2 cellular contexts compared by ENCODE assay signal in the genomic region with DNA sequence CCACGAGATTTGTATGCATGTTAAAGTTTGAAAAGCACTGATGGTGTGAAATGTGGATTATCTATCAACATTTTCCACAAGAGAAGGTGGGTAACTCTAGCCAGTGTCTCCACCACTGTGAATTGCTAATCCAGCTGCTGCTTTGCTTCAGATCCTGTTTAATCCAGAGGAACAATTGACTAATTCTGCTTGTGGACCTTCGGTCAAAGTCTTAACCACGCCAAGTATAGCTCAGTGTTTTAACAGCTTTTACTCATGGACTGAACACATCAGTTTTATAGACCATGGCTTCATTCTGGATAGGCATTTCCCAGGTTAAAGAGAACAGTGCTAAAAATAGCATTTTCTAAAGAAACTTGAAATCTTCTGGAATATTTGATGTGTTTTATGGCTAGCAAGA.
TF ChIP-seq lines count a peak whose summit lies in the region.

No MANE protein-coding gene starts in this region.

TF ChIP-seq in SK-N-SH, 30 proteins besides CTCF, POLR2A, EP300 and RAD21 (continued from another document):
- TF ChIP-seq, protein P1, sequence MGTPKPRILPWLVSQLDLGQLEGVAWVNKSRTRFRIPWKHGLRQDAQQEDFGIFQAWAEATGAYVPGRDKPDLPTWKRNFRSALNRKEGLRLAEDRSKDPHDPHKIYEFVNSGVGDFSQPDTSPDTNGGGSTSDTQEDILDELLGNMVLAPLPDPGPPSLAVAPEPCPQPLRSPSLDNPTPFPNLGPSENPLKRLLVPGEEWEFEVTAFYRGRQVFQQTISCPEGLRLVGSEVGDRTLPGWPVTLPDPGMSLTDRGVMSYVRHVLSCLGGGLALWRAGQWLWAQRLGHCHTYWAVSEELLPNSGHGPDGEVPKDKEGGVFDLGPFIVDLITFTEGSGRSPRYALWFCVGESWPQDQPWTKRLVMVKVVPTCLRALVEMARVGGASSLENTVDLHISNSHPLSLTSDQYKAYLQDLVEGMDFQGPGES (IDR thresholded peaks at IDR 0.05; ENCODE audit: low read depth, low read length) = no peak

TF ChIP-seq in SK-N-SH treated with all-trans-retinoic acid at 6 μM for 48 hours, 23 proteins besides CTCF, POLR2A, EP300 and RAD21 (continued from another document):
- TF ChIP-seq, protein P2, sequence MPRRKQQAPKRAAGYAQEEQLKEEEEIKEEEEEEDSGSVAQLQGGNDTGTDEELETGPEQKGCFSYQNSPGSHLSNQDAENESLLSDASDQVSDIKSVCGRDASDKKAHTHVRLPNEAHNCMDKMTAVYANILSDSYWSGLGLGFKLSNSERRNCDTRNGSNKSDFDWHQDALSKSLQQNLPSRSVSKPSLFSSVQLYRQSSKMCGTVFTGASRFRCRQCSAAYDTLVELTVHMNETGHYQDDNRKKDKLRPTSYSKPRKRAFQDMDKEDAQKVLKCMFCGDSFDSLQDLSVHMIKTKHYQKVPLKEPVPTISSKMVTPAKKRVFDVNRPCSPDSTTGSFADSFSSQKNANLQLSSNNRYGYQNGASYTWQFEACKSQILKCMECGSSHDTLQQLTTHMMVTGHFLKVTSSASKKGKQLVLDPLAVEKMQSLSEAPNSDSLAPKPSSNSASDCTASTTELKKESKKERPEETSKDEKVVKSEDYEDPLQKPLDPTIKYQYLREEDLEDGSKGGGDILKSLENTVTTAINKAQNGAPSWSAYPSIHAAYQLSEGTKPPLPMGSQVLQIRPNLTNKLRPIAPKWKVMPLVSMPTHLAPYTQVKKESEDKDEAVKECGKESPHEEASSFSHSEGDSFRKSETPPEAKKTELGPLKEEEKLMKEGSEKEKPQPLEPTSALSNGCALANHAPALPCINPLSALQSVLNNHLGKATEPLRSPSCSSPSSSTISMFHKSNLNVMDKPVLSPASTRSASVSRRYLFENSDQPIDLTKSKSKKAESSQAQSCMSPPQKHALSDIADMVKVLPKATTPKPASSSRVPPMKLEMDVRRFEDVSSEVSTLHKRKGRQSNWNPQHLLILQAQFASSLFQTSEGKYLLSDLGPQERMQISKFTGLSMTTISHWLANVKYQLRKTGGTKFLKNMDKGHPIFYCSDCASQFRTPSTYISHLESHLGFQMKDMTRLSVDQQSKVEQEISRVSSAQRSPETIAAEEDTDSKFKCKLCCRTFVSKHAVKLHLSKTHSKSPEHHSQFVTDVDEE (CRISPR knock-in tag; IDR thresholded peaks at IDR 0.05) = no peak
- TF ChIP-seq, protein P3, sequence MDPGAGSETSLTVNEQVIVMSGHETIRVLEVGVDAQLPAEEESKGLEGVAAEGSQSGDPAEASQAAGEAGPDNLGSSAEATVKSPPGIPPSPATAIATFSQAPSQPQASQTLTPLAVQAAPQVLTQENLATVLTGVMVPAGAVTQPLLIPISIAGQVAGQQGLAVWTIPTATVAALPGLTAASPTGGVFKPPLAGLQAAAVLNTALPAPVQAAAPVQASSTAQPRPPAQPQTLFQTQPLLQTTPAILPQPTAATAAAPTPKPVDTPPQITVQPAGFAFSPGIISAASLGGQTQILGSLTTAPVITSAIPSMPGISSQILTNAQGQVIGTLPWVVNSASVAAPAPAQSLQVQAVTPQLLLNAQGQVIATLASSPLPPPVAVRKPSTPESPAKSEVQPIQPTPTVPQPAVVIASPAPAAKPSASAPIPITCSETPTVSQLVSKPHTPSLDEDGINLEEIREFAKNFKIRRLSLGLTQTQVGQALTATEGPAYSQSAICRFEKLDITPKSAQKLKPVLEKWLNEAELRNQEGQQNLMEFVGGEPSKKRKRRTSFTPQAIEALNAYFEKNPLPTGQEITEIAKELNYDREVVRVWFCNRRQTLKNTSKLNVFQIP (CRISPR knock-in tag; IDR thresholded peaks at IDR 0.05; ENCODE audit: borderline replicate concordance, low read depth) = no peak
- no peak for TF ChIP-seq SNAI2 (CRISPR knock-in tag; IDR thresholded peaks at IDR 0.05)
- TF ChIP-seq, protein P4, sequence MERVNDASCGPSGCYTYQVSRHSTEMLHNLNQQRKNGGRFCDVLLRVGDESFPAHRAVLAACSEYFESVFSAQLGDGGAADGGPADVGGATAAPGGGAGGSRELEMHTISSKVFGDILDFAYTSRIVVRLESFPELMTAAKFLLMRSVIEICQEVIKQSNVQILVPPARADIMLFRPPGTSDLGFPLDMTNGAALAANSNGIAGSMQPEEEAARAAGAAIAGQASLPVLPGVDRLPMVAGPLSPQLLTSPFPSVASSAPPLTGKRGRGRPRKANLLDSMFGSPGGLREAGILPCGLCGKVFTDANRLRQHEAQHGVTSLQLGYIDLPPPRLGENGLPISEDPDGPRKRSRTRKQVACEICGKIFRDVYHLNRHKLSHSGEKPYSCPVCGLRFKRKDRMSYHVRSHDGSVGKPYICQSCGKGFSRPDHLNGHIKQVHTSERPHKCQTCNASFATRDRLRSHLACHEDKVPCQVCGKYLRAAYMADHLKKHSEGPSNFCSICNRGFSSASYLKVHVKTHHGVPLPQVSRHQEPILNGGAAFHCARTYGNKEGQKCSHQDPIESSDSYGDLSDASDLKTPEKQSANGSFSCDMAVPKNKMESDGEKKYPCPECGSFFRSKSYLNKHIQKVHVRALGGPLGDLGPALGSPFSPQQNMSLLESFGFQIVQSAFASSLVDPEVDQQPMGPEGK (CRISPR knock-in tag; IDR thresholded peaks at IDR 0.05; ENCODE audit: borderline replicate concordance) = no peak
TF ChIP-seq in SK-N-SH treated with all-trans-retinoic acid at 6 μM for 48 hours: peak in this region for 0.
